In the genomic region with DNA sequence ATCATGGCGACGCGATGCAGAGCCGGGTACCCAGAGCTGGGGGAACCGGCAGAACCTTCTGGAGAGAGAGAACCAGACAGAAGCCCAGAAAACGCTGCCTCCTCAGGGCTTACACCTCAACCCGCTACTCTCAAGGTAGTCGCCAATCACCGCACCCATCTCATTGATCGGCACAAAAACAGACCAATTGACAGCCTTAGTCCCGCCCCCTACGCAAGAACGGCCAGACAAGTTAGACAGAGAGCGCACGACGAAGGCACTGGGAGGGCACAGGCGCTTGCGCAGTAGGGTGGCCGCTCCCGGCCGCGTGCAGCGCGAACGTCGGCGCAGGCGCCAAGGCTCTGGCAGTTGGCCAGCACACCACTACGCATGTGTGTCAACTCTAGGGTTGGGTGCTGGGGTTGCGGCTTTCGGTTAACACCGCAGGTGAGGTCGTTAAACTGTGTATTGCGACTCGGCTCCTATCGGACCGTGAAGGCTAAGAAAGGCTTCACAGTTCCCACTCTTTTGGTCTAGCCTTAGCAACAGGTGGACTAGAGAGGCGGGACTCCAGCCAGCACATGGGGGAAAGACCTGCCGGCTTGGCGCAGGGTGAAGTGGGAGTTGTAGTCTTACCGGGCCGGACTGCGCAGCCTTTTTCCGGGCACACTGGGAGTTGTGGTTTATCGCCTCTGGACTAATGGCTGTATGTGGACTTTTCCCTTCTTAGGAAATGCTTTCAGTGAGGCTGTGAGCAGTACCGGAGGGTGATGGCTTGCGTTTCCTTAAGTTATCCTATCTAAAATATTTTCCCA, we compare ENCODE assay signal across 1 cellular context.
TF ChIP-seq lines count a peak whose summit lies in the region.

A gene (minus strand): TSS at position 113 of the 794 bp plus-strand sequence. CDS start 108 bp downstream, at position 5.
A gene (plus strand): TSS at position 347 of the 794 bp plus-strand sequence. CDS start 1,232 bp downstream, outside the sequence.

TF ChIP-seq in K562, 482 proteins besides CTCF, POLR2A, EP300 and RAD21 (continued from another document and continues in another):
- TF ChIP-seq, protein P1, sequence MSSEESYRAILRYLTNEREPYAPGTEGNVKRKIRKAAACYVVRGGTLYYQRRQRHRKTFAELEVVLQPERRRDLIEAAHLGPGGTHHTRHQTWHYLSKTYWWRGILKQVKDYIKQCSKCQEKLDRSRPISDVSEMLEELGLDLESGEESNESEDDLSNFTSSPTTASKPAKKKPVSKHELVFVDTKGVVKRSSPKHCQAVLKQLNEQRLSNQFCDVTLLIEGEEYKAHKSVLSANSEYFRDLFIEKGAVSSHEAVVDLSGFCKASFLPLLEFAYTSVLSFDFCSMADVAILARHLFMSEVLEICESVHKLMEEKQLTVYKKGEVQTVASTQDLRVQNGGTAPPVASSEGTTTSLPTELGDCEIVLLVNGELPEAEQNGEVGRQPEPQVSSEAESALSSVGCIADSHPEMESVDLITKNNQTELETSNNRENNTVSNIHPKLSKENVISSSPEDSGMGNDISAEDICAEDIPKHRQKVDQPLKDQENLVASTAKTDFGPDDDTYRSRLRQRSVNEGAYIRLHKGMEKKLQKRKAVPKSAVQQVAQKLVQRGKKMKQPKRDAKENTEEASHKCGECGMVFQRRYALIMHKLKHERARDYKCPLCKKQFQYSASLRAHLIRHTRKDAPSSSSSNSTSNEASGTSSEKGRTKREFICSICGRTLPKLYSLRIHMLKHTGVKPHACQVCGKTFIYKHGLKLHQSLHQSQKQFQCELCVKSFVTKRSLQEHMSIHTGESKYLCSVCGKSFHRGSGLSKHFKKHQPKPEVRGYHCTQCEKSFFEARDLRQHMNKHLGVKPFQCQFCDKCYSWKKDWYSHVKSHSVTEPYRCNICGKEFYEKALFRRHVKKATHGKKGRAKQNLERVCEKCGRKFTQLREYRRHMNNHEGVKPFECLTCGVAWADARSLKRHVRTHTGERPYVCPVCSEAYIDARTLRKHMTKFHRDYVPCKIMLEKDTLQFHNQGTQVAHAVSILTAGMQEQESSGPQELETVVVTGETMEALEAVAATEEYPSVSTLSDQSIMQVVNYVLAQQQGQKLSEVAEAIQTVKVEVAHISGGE (CRISPR knock-in tag; IDR thresholded peaks at IDR 0.05): peak in 1 of 3 experiments; percentile 78; a peak in 2 of 6 replicates
- TF ChIP-seq BCOR (IDR thresholded peaks at IDR 0.05) (no peak), CBX3 (IDR thresholded peaks at IDR 0.05; ENCODE audit: borderline replicate concordance in 1 of 2, low read length in 2 of 2) (peak in 1 of 2 experiments; percentile 13; a peak in 1 of 3 replicates), KLF10 (CRISPR knock-in tag; IDR thresholded peaks at IDR 0.05) (no peak), GABPB2 (CRISPR knock-in tag; conservative IDR thresholded peaks at IDR 0.05) (no peak), ZNF717 (CRISPR knock-in tag; IDR thresholded peaks at IDR 0.05) (no peak), PML (IDR thresholded peaks at IDR 0.05; ENCODE audit: low read length) (peak; percentile 71), ZNF77 (CRISPR knock-in tag; IDR thresholded peaks at IDR 0.05) (no peak), HMGN3 (IDR thresholded peaks at IDR 0.05; ENCODE audit: borderline replicate concordance, extremely low read depth, insufficient read length, low read depth, low read length) (no peak), HDAC8 (tag; IDR thresholded peaks at IDR 0.05) (no peak), ZNF785 (CRISPR knock-in tag; IDR thresholded peaks at IDR 0.05) (no peak), PTBP1 (IDR thresholded peaks at IDR 0.05; ENCODE audit: low read depth, low read length) (no peak), KAT2B (IDR thresholded peaks at IDR 0.05; ENCODE audit: low read depth, low read length) (no peak), RBM25 (IDR thresholded peaks at IDR 0.05; ENCODE audit: low read depth, low read length, severe bottlenecking) (peak; percentile 88), SNRNP70 (optimal IDR thresholded peaks at IDR 0.05; ENCODE audit: low read depth, low read length) (no peak), TCF7 (IDR thresholded peaks at IDR 0.05; ENCODE audit: borderline replicate concordance) (peak; percentile 37; the same call in 1 of the 2 replicates), ZC3H4 (CRISPR knock-in tag; IDR thresholded peaks at IDR 0.05; ENCODE audit: borderline replicate concordance) (no peak), KLF16 (IDR thresholded peaks at IDR 0.05) (no peak), RBM15 (IDR thresholded peaks at IDR 0.05; ENCODE audit: insufficient read depth, low read length) (no peak), RBM34 (IDR thresholded peaks at IDR 0.05; ENCODE audit: borderline replicate concordance, insufficient read depth, low read length) (no peak), PRMT5 (CRISPR knock-in tag; IDR thresholded peaks at IDR 0.05) (no peak), MXI1 (IDR thresholded peaks at IDR 0.05; ENCODE audit: low read depth, low read length) (peak; percentile 72; the same call in 1 of the 2 replicates), BRD9 (IDR thresholded peaks at IDR 0.05; ENCODE audit: low read depth, partially characterized antibody) (no peak), PHB2 (IDR thresholded peaks at IDR 0.05; ENCODE audit: low read depth) (no peak), ZNF766 (CRISPR knock-in tag; conservative IDR thresholded peaks at IDR 0.05) (no peak; the same call in 1 of the 2 replicates), ZBTB7A (IDR thresholded peaks at IDR 0.05; ENCODE audit: borderline replicate concordance, control insufficient read depth, low read depth, low read length) (no peak), HDAC3 (IDR thresholded peaks at IDR 0.05; ENCODE audit: borderline replicate concordance, partially characterized antibody) (no peak), ZNF444 (CRISPR knock-in tag; IDR thresholded peaks at IDR 0.05) (no peak), PURB (CRISPR knock-in tag; IDR thresholded peaks at IDR 0.05; ENCODE audit: low read depth) (no peak), RAD51 (IDR thresholded peaks at IDR 0.05; ENCODE audit: borderline replicate concordance, low read depth) (peak; percentile 33; the same call in 1 of the 2 replicates), MCM7 (IDR thresholded peaks at IDR 0.05) (no peak), PTRF (tag; IDR thresholded peaks at IDR 0.05) (no peak), ZNF239 (CRISPR knock-in tag; IDR thresholded peaks at IDR 0.05) (no peak; the same call in 1 of the 2 replicates), CREB1 (IDR thresholded peaks at IDR 0.05) (peak; percentile 75), CREB1 (CRISPR knock-in tag; IDR thresholded peaks at IDR 0.05) (peak; percentile 88; the same call in 1 of the 2 replicates), FOSL1 (tag; conservative IDR thresholded peaks at IDR 0.05) (peak; percentile 27; the same call in 1 of the 2 replicates), ZNF121 (CRISPR knock-in tag; conservative IDR thresholded peaks at IDR 0.05) (no peak), ILF3 (IDR thresholded peaks at IDR 0.05; ENCODE audit: borderline replicate concordance) (no peak), ZNF780A (CRISPR knock-in tag; IDR thresholded peaks at IDR 0.05) (no peak), ZFP36 (IDR thresholded peaks at IDR 0.05; ENCODE audit: low read depth, low read length, partially characterized antibody) (no peak), ZNF75A (CRISPR knock-in tag; IDR thresholded peaks at IDR 0.05) (no peak), ZNF586 (CRISPR knock-in tag; conservative IDR thresholded peaks at IDR 0.05) (no peak), ZFP30 (CRISPR knock-in tag; IDR thresholded peaks at IDR 0.05; ENCODE audit: borderline replicate concordance) (no peak)
- TF ChIP-seq, protein P2, sequence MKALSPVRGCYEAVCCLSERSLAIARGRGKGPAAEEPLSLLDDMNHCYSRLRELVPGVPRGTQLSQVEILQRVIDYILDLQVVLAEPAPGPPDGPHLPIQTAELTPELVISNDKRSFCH (CRISPR knock-in tag; IDR thresholded peaks at IDR 0.05): no peak
- TF ChIP-seq, protein P2 (tag; IDR thresholded peaks at IDR 0.05): 0 out of 2 replicates have a peak, but pooled peaks have one; percentile 12
- TF ChIP-seq, protein P3, sequence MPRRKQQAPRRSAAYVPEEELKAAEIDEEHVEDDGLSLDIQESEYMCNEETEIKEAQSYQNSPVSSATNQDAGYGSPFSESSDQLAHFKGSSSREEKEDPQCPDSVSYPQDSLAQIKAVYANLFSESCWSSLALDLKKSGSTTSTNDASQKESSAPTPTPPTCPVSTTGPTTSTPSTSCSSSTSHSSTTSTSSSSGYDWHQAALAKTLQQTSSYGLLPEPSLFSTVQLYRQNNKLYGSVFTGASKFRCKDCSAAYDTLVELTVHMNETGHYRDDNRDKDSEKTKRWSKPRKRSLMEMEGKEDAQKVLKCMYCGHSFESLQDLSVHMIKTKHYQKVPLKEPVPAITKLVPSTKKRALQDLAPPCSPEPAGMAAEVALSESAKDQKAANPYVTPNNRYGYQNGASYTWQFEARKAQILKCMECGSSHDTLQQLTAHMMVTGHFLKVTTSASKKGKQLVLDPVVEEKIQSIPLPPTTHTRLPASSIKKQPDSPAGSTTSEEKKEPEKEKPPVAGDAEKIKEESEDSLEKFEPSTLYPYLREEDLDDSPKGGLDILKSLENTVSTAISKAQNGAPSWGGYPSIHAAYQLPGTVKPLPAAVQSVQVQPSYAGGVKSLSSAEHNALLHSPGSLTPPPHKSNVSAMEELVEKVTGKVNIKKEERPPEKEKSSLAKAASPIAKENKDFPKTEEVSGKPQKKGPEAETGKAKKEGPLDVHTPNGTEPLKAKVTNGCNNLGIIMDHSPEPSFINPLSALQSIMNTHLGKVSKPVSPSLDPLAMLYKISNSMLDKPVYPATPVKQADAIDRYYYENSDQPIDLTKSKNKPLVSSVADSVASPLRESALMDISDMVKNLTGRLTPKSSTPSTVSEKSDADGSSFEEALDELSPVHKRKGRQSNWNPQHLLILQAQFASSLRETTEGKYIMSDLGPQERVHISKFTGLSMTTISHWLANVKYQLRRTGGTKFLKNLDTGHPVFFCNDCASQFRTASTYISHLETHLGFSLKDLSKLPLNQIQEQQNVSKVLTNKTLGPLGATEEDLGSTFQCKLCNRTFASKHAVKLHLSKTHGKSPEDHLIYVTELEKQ (CRISPR knock-in tag; IDR thresholded peaks at IDR 0.05): no peak
- TF ChIP-seq, protein P4, sequence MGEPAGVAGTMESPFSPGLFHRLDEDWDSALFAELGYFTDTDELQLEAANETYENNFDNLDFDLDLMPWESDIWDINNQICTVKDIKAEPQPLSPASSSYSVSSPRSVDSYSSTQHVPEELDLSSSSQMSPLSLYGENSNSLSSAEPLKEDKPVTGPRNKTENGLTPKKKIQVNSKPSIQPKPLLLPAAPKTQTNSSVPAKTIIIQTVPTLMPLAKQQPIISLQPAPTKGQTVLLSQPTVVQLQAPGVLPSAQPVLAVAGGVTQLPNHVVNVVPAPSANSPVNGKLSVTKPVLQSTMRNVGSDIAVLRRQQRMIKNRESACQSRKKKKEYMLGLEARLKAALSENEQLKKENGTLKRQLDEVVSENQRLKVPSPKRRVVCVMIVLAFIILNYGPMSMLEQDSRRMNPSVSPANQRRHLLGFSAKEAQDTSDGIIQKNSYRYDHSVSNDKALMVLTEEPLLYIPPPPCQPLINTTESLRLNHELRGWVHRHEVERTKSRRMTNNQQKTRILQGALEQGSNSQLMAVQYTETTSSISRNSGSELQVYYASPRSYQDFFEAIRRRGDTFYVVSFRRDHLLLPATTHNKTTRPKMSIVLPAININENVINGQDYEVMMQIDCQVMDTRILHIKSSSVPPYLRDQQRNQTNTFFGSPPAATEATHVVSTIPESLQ (CRISPR knock-in tag; IDR thresholded peaks at IDR 0.05): no peak
- TF ChIP-seq, protein P5, sequence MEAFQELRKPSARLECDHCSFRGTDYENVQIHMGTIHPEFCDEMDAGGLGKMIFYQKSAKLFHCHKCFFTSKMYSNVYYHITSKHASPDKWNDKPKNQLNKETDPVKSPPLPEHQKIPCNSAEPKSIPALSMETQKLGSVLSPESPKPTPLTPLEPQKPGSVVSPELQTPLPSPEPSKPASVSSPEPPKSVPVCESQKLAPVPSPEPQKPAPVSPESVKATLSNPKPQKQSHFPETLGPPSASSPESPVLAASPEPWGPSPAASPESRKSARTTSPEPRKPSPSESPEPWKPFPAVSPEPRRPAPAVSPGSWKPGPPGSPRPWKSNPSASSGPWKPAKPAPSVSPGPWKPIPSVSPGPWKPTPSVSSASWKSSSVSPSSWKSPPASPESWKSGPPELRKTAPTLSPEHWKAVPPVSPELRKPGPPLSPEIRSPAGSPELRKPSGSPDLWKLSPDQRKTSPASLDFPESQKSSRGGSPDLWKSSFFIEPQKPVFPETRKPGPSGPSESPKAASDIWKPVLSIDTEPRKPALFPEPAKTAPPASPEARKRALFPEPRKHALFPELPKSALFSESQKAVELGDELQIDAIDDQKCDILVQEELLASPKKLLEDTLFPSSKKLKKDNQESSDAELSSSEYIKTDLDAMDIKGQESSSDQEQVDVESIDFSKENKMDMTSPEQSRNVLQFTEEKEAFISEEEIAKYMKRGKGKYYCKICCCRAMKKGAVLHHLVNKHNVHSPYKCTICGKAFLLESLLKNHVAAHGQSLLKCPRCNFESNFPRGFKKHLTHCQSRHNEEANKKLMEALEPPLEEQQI (IDR thresholded peaks at IDR 0.05): no peak
- TF ChIP-seq, protein P6, sequence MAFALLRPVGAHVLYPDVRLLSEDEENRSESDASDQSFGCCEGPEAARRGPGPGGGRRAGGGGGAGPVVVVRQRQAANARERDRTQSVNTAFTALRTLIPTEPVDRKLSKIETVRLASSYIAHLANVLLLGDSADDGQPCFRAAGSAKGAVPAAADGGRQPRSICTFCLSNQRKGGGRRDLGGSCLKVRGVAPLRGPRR (CRISPR knock-in tag; IDR thresholded peaks at IDR 0.05): no peak
- TF ChIP-seq, protein P7, sequence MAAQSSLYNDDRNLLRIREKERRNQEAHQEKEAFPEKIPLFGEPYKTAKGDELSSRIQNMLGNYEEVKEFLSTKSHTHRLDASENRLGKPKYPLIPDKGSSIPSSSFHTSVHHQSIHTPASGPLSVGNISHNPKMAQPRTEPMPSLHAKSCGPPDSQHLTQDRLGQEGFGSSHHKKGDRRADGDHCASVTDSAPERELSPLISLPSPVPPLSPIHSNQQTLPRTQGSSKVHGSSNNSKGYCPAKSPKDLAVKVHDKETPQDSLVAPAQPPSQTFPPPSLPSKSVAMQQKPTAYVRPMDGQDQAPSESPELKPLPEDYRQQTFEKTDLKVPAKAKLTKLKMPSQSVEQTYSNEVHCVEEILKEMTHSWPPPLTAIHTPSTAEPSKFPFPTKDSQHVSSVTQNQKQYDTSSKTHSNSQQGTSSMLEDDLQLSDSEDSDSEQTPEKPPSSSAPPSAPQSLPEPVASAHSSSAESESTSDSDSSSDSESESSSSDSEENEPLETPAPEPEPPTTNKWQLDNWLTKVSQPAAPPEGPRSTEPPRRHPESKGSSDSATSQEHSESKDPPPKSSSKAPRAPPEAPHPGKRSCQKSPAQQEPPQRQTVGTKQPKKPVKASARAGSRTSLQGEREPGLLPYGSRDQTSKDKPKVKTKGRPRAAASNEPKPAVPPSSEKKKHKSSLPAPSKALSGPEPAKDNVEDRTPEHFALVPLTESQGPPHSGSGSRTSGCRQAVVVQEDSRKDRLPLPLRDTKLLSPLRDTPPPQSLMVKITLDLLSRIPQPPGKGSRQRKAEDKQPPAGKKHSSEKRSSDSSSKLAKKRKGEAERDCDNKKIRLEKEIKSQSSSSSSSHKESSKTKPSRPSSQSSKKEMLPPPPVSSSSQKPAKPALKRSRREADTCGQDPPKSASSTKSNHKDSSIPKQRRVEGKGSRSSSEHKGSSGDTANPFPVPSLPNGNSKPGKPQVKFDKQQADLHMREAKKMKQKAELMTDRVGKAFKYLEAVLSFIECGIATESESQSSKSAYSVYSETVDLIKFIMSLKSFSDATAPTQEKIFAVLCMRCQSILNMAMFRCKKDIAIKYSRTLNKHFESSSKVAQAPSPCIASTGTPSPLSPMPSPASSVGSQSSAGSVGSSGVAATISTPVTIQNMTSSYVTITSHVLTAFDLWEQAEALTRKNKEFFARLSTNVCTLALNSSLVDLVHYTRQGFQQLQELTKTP (IDR thresholded peaks at IDR 0.05; ENCODE audit: low read depth in 1 of 2, partially characterized antibody in 2 of 2): peak in 1 of 2 experiments; percentile 95
